1 cellular context compared by ENCODE assay signal in genomic region chr1:153546371-153546770, GRCh38.
TF ChIP-seq lines count a peak whose summit lies in the region.

No MANE protein-coding gene starts in this region.

TF ChIP-seq in A549, 52 proteins besides CTCF, POLR2A, EP300 and RAD21 (continued from another document):
- no peak for TF ChIP-seq USF2 (IDR thresholded peaks at IDR 0.05)
- TF ChIP-seq ELK1 (IDR thresholded peaks at IDR 0.05; ENCODE audit: low read depth, low read length) = no peak
- TF ChIP-seq TP53 (CRISPR knock-in tag; IDR thresholded peaks at IDR 0.05) = no peak
- TF ChIP-seq KDM1A (IDR thresholded peaks at IDR 0.05; ENCODE audit: low read depth) = no peak
- no peak for TF ChIP-seq GATA3 (IDR thresholded peaks at IDR 0.05; ENCODE audit: borderline replicate concordance)
- TF ChIP-seq PBX3 (IDR thresholded peaks at IDR 0.05) = no peak
- TF ChIP-seq ZFP36 (IDR thresholded peaks at IDR 0.05; ENCODE audit: borderline replicate concordance, partially characterized antibody) = no peak
- TF ChIP-seq E2F6 (IDR thresholded peaks at IDR 0.05; ENCODE audit: borderline replicate concordance, low read depth) = no peak
- no peak for TF ChIP-seq RCOR1 (IDR thresholded peaks at IDR 0.05; ENCODE audit: low read depth, low read length)
- no peak for TF ChIP-seq RNF2 (IDR thresholded peaks at IDR 0.05; ENCODE audit: borderline replicate concordance, low read depth)
- no peak for TF ChIP-seq MAFK (IDR thresholded peaks at IDR 0.05; ENCODE audit: partially characterized antibody)
- no peak for TF ChIP-seq FOXS1 (CRISPR knock-in tag; IDR thresholded peaks at IDR 0.05)
